In genomic region chr1:24464378-24464770, GRCh38 we compare ENCODE assay signal across 14 cellular contexts. TPM values are rescaled to one million over a fixed set of nuclear protein-coding genes. Genes with fewer than 3 reads are reported as not detected.
A peak's percentile ranks its signal among the peaks of the same experiment; 100 is the strongest.
DNase-seq lines count a peak whose midpoint lies in the region; TF ChIP-seq lines count a peak whose summit lies in the region.
"Had no signal": no experiment of that assay in that cellular context is flagged by ENCODE, and none has a peak within 500 bp of the region (broad histone marks: within the 10 kb centered on the region; RNA-seq: fewer than 3 reads in every experiment).

No MANE protein-coding gene starts in this region.

- H3K4me3 Mint-ChIP-seq in activated CD4-positive, alpha-beta T cell treated with anti-CD3 and anti-CD28 coated beads, Interleukin-2, amount 10 ng/mL, durations not matched to agents 7 days and 5 days = no peak overlapping the region
- H3K4me3 Mint-ChIP-seq in endodermal cell = peak overlapping the region; percentile 32

- no peak overlapping the region for H4K91ac ChIP-seq in trophoblast cell (ENCODE audit: low read depth, low read length)

- no peaks in the 10 kb centered on the region for H3K27me3 Mint-ChIP-seq in activated CD4-positive, alpha-beta T cell treated with anti-CD3 and anti-CD28 coated beads, Interleukin-2, amount 10 ng/mL, durations not matched to agents 7 days and 5 days
- H3K27me3 Mint-ChIP-seq in endodermal cell (ENCODE audit: insufficient read depth) = no peaks in the 10 kb centered on the region

- H2BK12ac ChIP-seq in trophoblast cell (ENCODE audit: low read length) = no peak overlapping the region

- H2BK5ac ChIP-seq in trophoblast cell (ENCODE audit: low read depth, low read length, poor library complexity) = no peak overlapping the region

- H3K9ac ChIP-seq in HUES48 (ENCODE audit: low read depth, low read length) (0 out of 2 replicates have a peak overlapping the region, but pooled peaks have one; percentile 24), endodermal cell (ENCODE audit: extremely low read depth, low read length, poor library complexity, severe bottlenecking) (no peak overlapping the region), trophoblast cell (ENCODE audit: low read length) (no peak overlapping the region)

- H3K4me1 ChIP-seq in HUES48 (ENCODE audit: control insufficient read depth, insufficient read depth, low read length) = peaks cover 30% of the 10 kb centered on the region
- no peaks in the 10 kb centered on the region for H3K4me1 ChIP-seq in endodermal cell (ENCODE audit: control insufficient read depth, insufficient read depth, low read length)
- H3K4me1 ChIP-seq in trophoblast cell (ENCODE audit: control insufficient read depth in 1 of 2, insufficient read depth in 2 of 2, low read length in 2 of 2) = peaks cover 3 to 7% of the 10 kb centered on the region in 2 experiments
- H3K4me1 ChIP-seq: testis had no signal

- 22 to 26% methylated on average over 4 of the region's 4 CpGs for WGBS in endodermal cell (ENCODE audit: insufficient coverage in 1 of 2, insufficient read length in 1 of 2), 2 experiments
- no CpG with 5 or more reads among the region's 4 CpGs for WGBS in trophoblast cell (ENCODE audit: extremely low coverage, insufficient coverage, insufficient read length)

- H3K79me2 ChIP-seq in trophoblast cell (ENCODE audit: control insufficient read depth, insufficient read depth, low read length, poor library complexity) = no peaks in the 10 kb centered on the region

- peaks cover 8% of the 10 kb centered on the region for H3K9me3 Mint-ChIP-seq in activated CD4-positive, alpha-beta T cell treated with anti-CD3 and anti-CD28 coated beads, Interleukin-2, amount 10 ng/mL, durations not matched to agents 7 days and 5 days
- no peaks in the 10 kb centered on the region for H3K9me3 Mint-ChIP-seq in endodermal cell

- H3K9me3 ChIP-seq in HUES48 (ENCODE audit: control insufficient read depth, insufficient read depth, low read length) (no peaks in the 10 kb centered on the region), endodermal cell (ENCODE audit: control insufficient read depth, low read length) (no peaks in the 10 kb centered on the region), trophoblast cell (ENCODE audit: insufficient read depth, low read depth, low read length) (no peaks in the 10 kb centered on the region)
- H3K9me3 ChIP-seq: testis had no signal

- H2AK5ac ChIP-seq in trophoblast cell (ENCODE audit: low read length) = no peak overlapping the region

- no peak overlapping the region for H2AFZ ChIP-seq in trophoblast cell (ENCODE audit: insufficient read depth, low read length, poor library complexity)

- CTCF ChIA-PET in activated CD4-positive, alpha-beta T cell treated with anti-CD3 and anti-CD28 coated beads, Interleukin-2, amount 10 ng/mL, durations not matched to agents 7 days and 5 days (lab: Charles Lee) = interaction anchor here (0.7 to 1.4 kb wide), 4 partner anchors 10 to 21 kb away, joined by 3 to 6 read pairs (median 4); no protein-coding TSS in a partner anchor

- H4K12ac ChIP-seq in trophoblast cell (ENCODE audit: low read depth, low read length) = no peak overlapping the region

- H3K27me3 ChIP-seq in HUES48 (ENCODE audit: control insufficient read depth, insufficient read depth, low read length) = no peaks in the 10 kb centered on the region
- no peaks in the 10 kb centered on the region for H3K27me3 ChIP-seq in endodermal cell (ENCODE audit: control insufficient read depth, insufficient read depth, low read length, poor library complexity, severe bottlenecking)
- no peaks in the 10 kb centered on the region for H3K27me3 ChIP-seq in trophoblast cell (ENCODE audit: insufficient read depth, low read length)
- H3K27me3 ChIP-seq: testis had no signal

- H4K8ac ChIP-seq in trophoblast cell (ENCODE audit: low read depth, low read length) = no peak overlapping the region

- peaks cover 80% of the 10 kb centered on the region for H3K36me3 Mint-ChIP-seq in activated CD4-positive, alpha-beta T cell treated with anti-CD3 and anti-CD28 coated beads, Interleukin-2, amount 10 ng/mL, durations not matched to agents 7 days and 5 days (ENCODE audit: low read depth)
- H3K36me3 Mint-ChIP-seq in endodermal cell (ENCODE audit: low read depth) = no peaks in the 10 kb centered on the region

- DNase-seq in activated CD4-positive, alpha-beta T cell treated with anti-CD3 and anti-CD28 coated beads, Interleukin-2, amount 10 ng/mL, durations not matched to agents 7 days and 5 days = no peak
- no peak for DNase-seq in activated CD4-positive, alpha-beta T cell treated with anti-CD3 and anti-CD28 coated beads for 48 hours
- DNase-seq in endodermal cell = peak; percentile 75
- peak; percentile 64 to 74 for DNase-seq in trophoblast cell
- no peak for DNase-seq in stimulated activated CD8-positive, alpha-beta memory T cell treated with anti-CD3 and anti-CD28 coated beads, Interleukin-4, amount 100 ng/mL, for 48 hours
- DNase-seq in DMS79 (lab: John Stamatoyannopoulos, UW) = no peak
- no peak for DNase-seq in mucosa of gallbladder (ENCODE audit: low spot score)
- DNase-seq: activated CD4-positive, alpha-beta T cell treated with anti-CD3 and anti-CD28 coated beads, Interleukin-2, amount 50 U/mL, for 1 hour; activated effector memory CD4-positive, alpha-beta T cell treated with Interleukin-2 at 50 U/mL for 16 hours; mammary epithelial cell; NCI-H510A; small intestine; testis had no signal

- H3K36me3 ChIP-seq in HUES48 (ENCODE audit: control insufficient read depth, insufficient read depth, low read length) (no peaks in the 10 kb centered on the region), endodermal cell (ENCODE audit: control insufficient read depth, insufficient read depth, low read length) (no peaks in the 10 kb centered on the region), trophoblast cell (ENCODE audit: control insufficient read depth in 1 of 2, insufficient read depth in 2 of 2, low read length in 2 of 2) (peaks cover 0 to 11% of the 10 kb centered on the region in 2 experiments)

- H3K27ac Mint-ChIP-seq in activated CD4-positive, alpha-beta T cell treated with anti-CD3 and anti-CD28 coated beads, Interleukin-2, amount 10 ng/mL, durations not matched to agents 7 days and 5 days = peak overlapping the region; percentile 79
- no peak overlapping the region for H3K27ac Mint-ChIP-seq in endodermal cell

- H3K18ac ChIP-seq in trophoblast cell (ENCODE audit: low read length) = no peak overlapping the region

- no peak overlapping the region for H3K4ac ChIP-seq in trophoblast cell (ENCODE audit: low read depth, low read length)

- no peak overlapping the region for H2BK120ac ChIP-seq in trophoblast cell (ENCODE audit: insufficient read depth, low read length, poor library complexity)

- H3K27ac ChIP-seq in HUES48 (ENCODE audit: low read depth, low read length) (peak overlapping the region; percentile 89), endodermal cell (ENCODE audit: low read depth, low read length) (no peak overlapping the region), trophoblast cell (ENCODE audit: low read depth, low read length) (no peak overlapping the region)
- H3K27ac ChIP-seq: testis had no signal

- H3K14ac ChIP-seq in trophoblast cell (ENCODE audit: low read length) = no peak overlapping the region

- no peak overlapping the region for H3K4me2 ChIP-seq in trophoblast cell (ENCODE audit: low read length)

- POLR2A ChIA-PET in activated CD4-positive, alpha-beta T cell treated with anti-CD3 and anti-CD28 coated beads, Interleukin-2, amount 10 ng/mL, durations not matched to agents 7 days and 5 days (lab: Charles Lee) = no interaction called here

- peak overlapping the region; percentile 55 for H3K4me3 ChIP-seq in HUES48 (ENCODE audit: low read depth, low read length)
- no peak overlapping the region for H3K4me3 ChIP-seq in endodermal cell (ENCODE audit: low read length)
- no peak overlapping the region for H3K4me3 ChIP-seq in trophoblast cell (ENCODE audit: low read depth, low read length)
- H3K4me3 ChIP-seq: testis had no signal

- no peak for TF ChIP-seq CTCF in endodermal cell (conservative IDR thresholded peaks at IDR 0.05)

- no peak overlapping the region for H3K23ac ChIP-seq in trophoblast cell (ENCODE audit: low read length)

- peaks cover 23% of the 10 kb centered on the region for H3K4me1 Mint-ChIP-seq in activated CD4-positive, alpha-beta T cell treated with anti-CD3 and anti-CD28 coated beads, Interleukin-2, amount 10 ng/mL, durations not matched to agents 7 days and 5 days
- peaks cover 18% of the 10 kb centered on the region for H3K4me1 Mint-ChIP-seq in endodermal cell

- no peaks in the 10 kb centered on the region for H3K79me1 ChIP-seq in trophoblast cell (ENCODE audit: low read length)

RNA-seq across cellular contexts. Expression of gene RCAN3, which starts 38.3 kb away (rescaled TPM):
- 100 to 1,000 TPM in 1 of 2 experiments, 10 to 100 TPM in 1; 96.8 to 100 TPM for total RNA-seq in activated CD4-positive, alpha-beta T cell treated with anti-CD3 and anti-CD28 coated beads, Interleukin-2, amount 10 ng/mL, durations not matched to agents 7 days and 5 days
- total RNA-seq in endodermal cell (10 to 100 TPM; 31.9 to 36.8 TPM), mucosa of gallbladder (19.1 TPM)
- polyA plus RNA-seq in endodermal cell (2013, experiment 1 of 2) = 10.5 TPM
- polyA plus RNA-seq in endodermal cell (2013, experiment 2 of 2) = 11.3 TPM
- 22.6 and 23.6 TPM in 2 replicates for polyA plus RNA-seq in trophoblast cell (2013)

RNA-seq across cellular contexts. Expression of gene NIPAL3, which starts 48.8 kb away (rescaled TPM):
- 10 to 100 TPM; 72.8 to 78.1 TPM for total RNA-seq in activated CD4-positive, alpha-beta T cell treated with anti-CD3 and anti-CD28 coated beads, Interleukin-2, amount 10 ng/mL, durations not matched to agents 7 days and 5 days
- 1 to 10 TPM; 4.7 to 5.5 TPM for total RNA-seq in endodermal cell
- polyA plus RNA-seq in endodermal cell (2013, experiment 1 of 2) = 7.9 TPM
- polyA plus RNA-seq in endodermal cell (2013, experiment 2 of 2) = 7.4 TPM
- polyA plus RNA-seq in trophoblast cell (2013) = 17.7 and 18.4 TPM in 2 replicates
- 57.4 TPM for total RNA-seq in mucosa of gallbladder

RNA-seq across cellular contexts. Expression of gene STPG1, which starts 50.8 kb away (rescaled TPM):
- total RNA-seq in activated CD4-positive, alpha-beta T cell treated with anti-CD3 and anti-CD28 coated beads, Interleukin-2, amount 10 ng/mL, durations not matched to agents 7 days and 5 days = 10 to 100 TPM; 10.0 to 11.0 TPM
- total RNA-seq in endodermal cell (10 to 100 TPM; 16.6 to 16.9 TPM), mucosa of gallbladder (10.8 TPM)
- 8.8 TPM for polyA plus RNA-seq in endodermal cell (2013, experiment 1 of 2)
- 9.5 TPM for polyA plus RNA-seq in endodermal cell (2013, experiment 2 of 2)
- polyA plus RNA-seq in trophoblast cell (2013) = 6.1 and 6.6 TPM in 2 replicates

Comparison
In these comparisons a context has a peak if more than half of its experiments do, and no peak if none do; other contexts are left out.
1. DNase-seq: peak in endodermal cell (single experiment) and trophoblast cell (2 of 2); none in activated CD4-positive, alpha-beta T cell treated with anti-CD3 and anti-CD28 coated beads, Interleukin-2, amount 10 ng/mL, durations not matched to agents 7 days and 5 days (single experiment), activated CD4-positive, alpha-beta T cell treated with anti-CD3 and anti-CD28 coated beads for 48 hours (single experiment), stimulated activated CD8-positive, alpha-beta memory T cell treated with anti-CD3 and anti-CD28 coated beads, Interleukin-4, amount 100 ng/mL, for 48 hours (single experiment), DMS79 (single experiment) and mucosa of gallbladder (single experiment).